28 cellular contexts compared by ENCODE assay signal in genomic region chr4:181612240-181612639, GRCh38.
"Had no signal": no experiment of that assay in that cellular context is flagged by ENCODE, and none has a peak within 500 bp of the region (broad histone marks: within the 10 kb centered on the region; RNA-seq: fewer than 3 reads in every experiment).

No MANE protein-coding gene starts in this region.

- H3K27me3 Mint-ChIP-seq: central memory CD8-positive, alpha-beta T cell; dendritic cell treated with granulocyte-macrophage colony-stimulating factor and Interleukin-4, amounts not matched to agents 40 ng/mL and 50 ng/mL, for 4 days; stimulated activated naive CD8-positive, alpha-beta T cell treated with anti-CD3 and anti-CD28 coated beads, Interleukin-15, amount 100 ng/mL, for 72 hours had no signal

- H3K4me3 ChIP-seq: colonic mucosa, esophagus muscularis mucosa, left ventricle myocardium inferior, lower lobe of right lung, neural progenitor cell, ovary, psoas muscle, sigmoid colon, skin epidermis, spleen, suprapubic skin, thyroid gland, upper lobe of left lung had no signal

- H3K4me1 ChIP-seq: colonic mucosa, esophagus muscularis mucosa, left ventricle myocardium inferior, lower lobe of right lung, psoas muscle, sigmoid colon, spleen, suprapubic skin, thyroid gland, upper lobe of left lung had no signal

- DNase-seq: colonic mucosa; effector CD8-positive, alpha-beta T cell; foreskin melanocyte; hypothalamus; immature natural killer cell; islet precursor cell; kidney glomerular epithelial cell; left colon; left ventricle myocardium inferior; lower lobe of right lung; natural killer cell; ovary; posterior cingulate gyrus; psoas muscle; right cardiac atrium; sigmoid colon; spleen; stimulated activated CD4-positive, alpha-beta T cell treated with anti-CD3 and anti-CD28 coated beads, Interleukin-4, amount 100 ng/mL, for 4 hours; stimulated activated naive CD4-positive, alpha-beta T cell; stimulated activated naive CD8-positive, alpha-beta T cell treated with anti-CD3 and anti-CD28 coated beads, Interleukin-15, amount 100 ng/mL, for 72 hours; thyroid gland; upper lobe of left lung had no signal

- ATAC-seq: left colon; lower lobe of right lung; natural killer cell; psoas muscle; right cardiac atrium; stimulated activated naive CD8-positive, alpha-beta T cell treated with anti-CD3 and anti-CD28 coated beads, Interleukin-15, amount 100 ng/mL, for 72 hours had no signal

- H3K9me3 ChIP-seq: colonic mucosa, esophagus muscularis mucosa, left ventricle myocardium inferior, lower lobe of right lung, ovary, psoas muscle, sigmoid colon, spleen, suprapubic skin, thyroid gland, upper lobe of left lung had no signal

- H3K9ac ChIP-seq: neural progenitor cell had no signal

- H3K27me3 ChIP-seq: colonic mucosa, esophagus muscularis mucosa, neural progenitor cell, ovary, sigmoid colon, spleen, suprapubic skin, thyroid gland, upper lobe of left lung had no signal

- H3K36me3 ChIP-seq: colonic mucosa, esophagus muscularis mucosa, left ventricle myocardium inferior, lower lobe of right lung, neural progenitor cell, ovary, sigmoid colon, spleen, suprapubic skin, thyroid gland, upper lobe of left lung had no signal

- H3K27ac Mint-ChIP-seq: dendritic cell treated with granulocyte-macrophage colony-stimulating factor and Interleukin-4, amounts not matched to agents 40 ng/mL and 50 ng/mL, for 4 days; immature natural killer cell; natural killer cell; neural progenitor cell; stimulated activated naive CD8-positive, alpha-beta T cell treated with anti-CD3 and anti-CD28 coated beads, Interleukin-15, amount 100 ng/mL, for 72 hours had no signal

- H3K4me3 Mint-ChIP-seq: central memory CD8-positive, alpha-beta T cell; dendritic cell treated with granulocyte-macrophage colony-stimulating factor and Interleukin-4, amounts not matched to agents 40 ng/mL and 50 ng/mL, for 4 days; immature natural killer cell; natural killer cell; neural progenitor cell; stimulated activated naive CD8-positive, alpha-beta T cell treated with anti-CD3 and anti-CD28 coated beads, Interleukin-15, amount 100 ng/mL, for 72 hours had no signal

- H3K27ac ChIP-seq: colonic mucosa, esophagus muscularis mucosa, left ventricle myocardium inferior, lower lobe of right lung, neural progenitor cell, ovary, psoas muscle, sigmoid colon, skin epidermis, spleen, suprapubic skin, thyroid gland, upper lobe of left lung had no signal

- H3K36me3 Mint-ChIP-seq: immature natural killer cell, natural killer cell, neural progenitor cell had no signal

- H3K4me1 Mint-ChIP-seq: central memory CD8-positive, alpha-beta T cell; immature natural killer cell; natural killer cell; stimulated activated naive CD8-positive, alpha-beta T cell treated with anti-CD3 and anti-CD28 coated beads, Interleukin-15, amount 100 ng/mL, for 72 hours had no signal

- H3K9me3 Mint-ChIP-seq: dendritic cell treated with granulocyte-macrophage colony-stimulating factor and Interleukin-4, amounts not matched to agents 40 ng/mL and 50 ng/mL, for 4 days; neural progenitor cell; stimulated activated naive CD8-positive, alpha-beta T cell treated with anti-CD3 and anti-CD28 coated beads, Interleukin-15, amount 100 ng/mL, for 72 hours had no signal
